16 cellular contexts compared by ENCODE assay signal in the genomic region with DNA sequence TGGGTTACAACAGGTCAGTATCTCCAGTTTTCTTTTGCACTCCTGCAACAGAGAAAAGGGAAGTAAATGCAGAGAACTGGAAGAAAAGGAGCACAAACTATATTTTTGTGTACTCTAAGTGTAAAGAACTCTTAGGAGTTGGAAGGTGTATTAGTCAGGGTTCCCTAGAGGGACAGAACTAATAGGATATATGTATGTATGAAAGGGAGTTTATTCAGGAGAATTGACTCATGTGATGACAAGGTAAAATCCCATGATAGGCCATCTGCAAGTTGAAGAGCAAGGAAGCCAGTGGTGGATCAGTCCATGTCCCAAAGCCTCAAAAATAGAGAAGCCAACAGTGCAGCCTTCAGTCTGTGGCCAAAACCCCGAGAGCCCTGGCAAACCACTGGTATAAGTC.
"Had no signal": no experiment of that assay in that cellular context is flagged by ENCODE, and none has a peak within 500 bp of the region (broad histone marks: within the 10 kb centered on the region; RNA-seq: fewer than 3 reads in every experiment).

No MANE protein-coding gene starts in this region.

- H3K27ac ChIP-seq: dorsolateral prefrontal cortex, esophagus muscularis mucosa, psoas muscle, right lobe of liver had no signal

- H3K4me1 Mint-ChIP-seq: nephron; stimulated activated effector memory CD8-positive, alpha-beta T cell treated with anti-CD3 and anti-CD28 coated beads, Interleukin-12 subunit alpha, Interleukin-12 subunit beta, amount 100 ng/mL, for 72 hours had no signal

- H3K27ac Mint-ChIP-seq: activated CD4-positive, alpha-beta memory T cell treated with anti-CD3 and anti-CD28 coated beads for 36 hours; activated naive CD8-positive, alpha-beta T cell; memory B cell; nephron; stimulated activated effector memory CD8-positive, alpha-beta T cell treated with anti-CD3 and anti-CD28 coated beads, Interleukin-12 subunit alpha, Interleukin-12 subunit beta, amount 100 ng/mL, for 72 hours; T-helper 17 cell had no signal

- H3K4me1 ChIP-seq: psoas muscle, right lobe of liver had no signal

- H3K27me3 ChIP-seq: esophagus muscularis mucosa, right lobe of liver had no signal

- H3K36me3 ChIP-seq: esophagus muscularis mucosa, right lobe of liver had no signal

- H3K9me3 ChIP-seq: esophagus muscularis mucosa, psoas muscle, right lobe of liver had no signal

- ATAC-seq: left lobe of liver; psoas muscle; stimulated activated effector memory CD8-positive, alpha-beta T cell treated with anti-CD3 and anti-CD28 coated beads, Interleukin-12 subunit alpha, Interleukin-12 subunit beta, amount 100 ng/mL, for 72 hours; T-helper 17 cell had no signal

- H3K27me3 Mint-ChIP-seq: activated naive CD8-positive, alpha-beta T cell had no signal

- H3K9me3 Mint-ChIP-seq: activated CD4-positive, alpha-beta memory T cell treated with anti-CD3 and anti-CD28 coated beads for 36 hours; nephron; stimulated activated effector memory CD8-positive, alpha-beta T cell treated with anti-CD3 and anti-CD28 coated beads, Interleukin-12 subunit alpha, Interleukin-12 subunit beta, amount 100 ng/mL, for 72 hours had no signal

- H3K4me3 Mint-ChIP-seq: activated CD4-positive, alpha-beta memory T cell treated with anti-CD3 and anti-CD28 coated beads for 36 hours; activated naive CD8-positive, alpha-beta T cell; memory B cell; nephron; stimulated activated effector memory CD8-positive, alpha-beta T cell treated with anti-CD3 and anti-CD28 coated beads, Interleukin-12 subunit alpha, Interleukin-12 subunit beta, amount 100 ng/mL, for 72 hours; T-helper 17 cell had no signal

- DNase-seq: activated CD4-positive, alpha-beta memory T cell treated with anti-CD3 and anti-CD28 coated beads for 36 hours; activated CD4-positive, alpha-beta T cell treated with anti-CD3 and anti-CD28 coated beads for 1 hour; activated gamma-delta T cell; activated T-cell treated with anti-CD3 and anti-CD28 coated beads, Interleukin-2, amount 50 U/mL, for 48 hours; dorsolateral prefrontal cortex; head of caudate nucleus; psoas muscle; right lobe of liver; T-helper 17 cell; trophoblast cell had no signal

- H3K4me3 ChIP-seq: dorsolateral prefrontal cortex, esophagus muscularis mucosa, psoas muscle, right lobe of liver had no signal

- H3K36me3 Mint-ChIP-seq: activated CD4-positive, alpha-beta memory T cell treated with anti-CD3 and anti-CD28 coated beads for 36 hours; activated naive CD8-positive, alpha-beta T cell; stimulated activated effector memory CD8-positive, alpha-beta T cell treated with anti-CD3 and anti-CD28 coated beads, Interleukin-12 subunit alpha, Interleukin-12 subunit beta, amount 100 ng/mL, for 72 hours had no signal
